17 cellular contexts compared by ENCODE assay signal in genomic region chr10:76124230-76124629, GRCh38.
"Had no signal": no experiment of that assay in that cellular context is flagged by ENCODE, and none has a peak within 500 bp of the region (broad histone marks: within the 10 kb centered on the region; RNA-seq: fewer than 3 reads in every experiment).

No MANE protein-coding gene starts in this region.

- H3K36me3 ChIP-seq: sigmoid colon, stomach, thoracic aorta, transverse colon had no signal

- H3K4me2 ChIP-seq: hepatocyte had no signal

- H3K4me1 ChIP-seq: sigmoid colon, transverse colon had no signal

- H3K9me3 ChIP-seq: mucosa of descending colon, sigmoid colon, stomach, thoracic aorta, transverse colon had no signal

- H3K4me3 ChIP-seq: hepatocyte, mucosa of descending colon, sigmoid colon, skin epidermis, stomach, thoracic aorta, transverse colon had no signal

- H3K79me2 ChIP-seq: hepatocyte had no signal

- H3K27ac ChIP-seq: foreskin keratinocyte, hepatocyte, sigmoid colon, skin epidermis, stomach, thoracic aorta, transverse colon had no signal

- H3K27me3 ChIP-seq: foreskin keratinocyte, hepatocyte, sigmoid colon, stomach, transverse colon had no signal

- DNase-seq: endodermal cell; erythroblast; foreskin keratinocyte; kidney; mammary epithelial cell; mucosa of descending colon; naive thymus-derived CD8-positive, alpha-beta T cell; posterior cingulate gyrus; sigmoid colon; stimulated activated CD4-positive, alpha-beta T cell treated with anti-CD3 and anti-CD28 coated beads, Interleukin-12 subunit alpha, Interleukin-12 subunit beta, amount 100 ng/mL, for 4 hours; stimulated activated naive CD4-positive, alpha-beta T cell; stomach; substantia nigra; transverse colon had no signal

- H2AFZ ChIP-seq: hepatocyte had no signal
